In the genomic region with DNA sequence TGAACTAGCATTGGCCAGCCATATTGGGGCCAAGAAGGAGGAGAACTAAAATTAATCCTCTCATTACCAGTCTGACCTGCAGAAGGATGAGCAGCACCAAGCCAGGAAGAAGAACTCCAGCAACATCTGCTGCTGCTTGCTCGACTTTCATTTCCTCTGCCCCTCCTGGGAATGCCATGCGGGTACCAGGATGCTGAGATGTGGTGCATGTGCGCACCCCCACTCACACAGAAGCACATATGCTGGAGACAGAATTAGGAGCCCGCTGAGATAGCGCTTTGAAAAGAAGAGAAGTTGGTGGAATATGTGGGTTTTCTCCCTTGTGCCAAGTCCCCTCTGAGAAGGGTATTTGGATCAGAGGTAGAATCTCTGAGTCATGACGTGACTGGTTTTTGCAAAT, we compare ENCODE assay signal across 32 cellular contexts.
"Had no signal": no experiment of that assay in that cellular context is flagged by ENCODE, and none has a peak within 500 bp of the region (broad histone marks: within the 10 kb centered on the region; RNA-seq: fewer than 3 reads in every experiment).

No MANE protein-coding gene starts in this region.

- H3K9me3 ChIP-seq: gastroesophageal sphincter, testis, transverse colon had no signal

- H3K9me3 Mint-ChIP-seq: activated CD4-positive, alpha-beta memory T cell treated with anti-CD3 and anti-CD28 coated beads, Interleukin-2, amount 10 ng/mL, durations not matched to agents 7 days and 5 days; activated CD4-positive, alpha-beta T cell treated with anti-CD3 and anti-CD28 coated beads, Interleukin-2, amount 10 ng/mL, durations not matched to agents 24 days and 14 days; activated naive CD4-positive, alpha-beta T cell treated with anti-CD3 and anti-CD28 coated beads, Interleukin-2, amount 50 U/mL, for 24 hours; activated naive CD8-positive, alpha-beta T cell treated with anti-CD3 and anti-CD28 coated beads, Interleukin-2, amount 50 U/mL, for 24 hours; activated T-cell treated with anti-CD3 and anti-CD28 coated beads, Interleukin-2, amount 50 U/mL, for 24 hours; activated T-helper 17 cell treated with anti-CD3 and anti-CD28 coated beads, Interleukin-2, amount 50 U/mL, for 72 hours; mesothelial cell of epicardium; naive B cell; neural crest cell; T-helper 2 cell treated with Interferon-gamma antibody and Interleukin-4, amounts not matched to agents 5 μg/mL and 100 μg/mL, for 36 hours had no signal

- H3K27me3 ChIP-seq: gastroesophageal sphincter, testis, transverse colon had no signal

- H3K27ac ChIP-seq: coronary artery, testis, transverse colon, VCaP had no signal

- H3K4me3 ChIP-seq: coronary artery, dorsolateral prefrontal cortex, gastroesophageal sphincter, testis, transverse colon had no signal

- H3K36me3 Mint-ChIP-seq: activated naive CD4-positive, alpha-beta T cell treated with anti-CD3 and anti-CD28 coated beads, Interleukin-2, amount 50 U/mL, for 24 hours; mesothelial cell of epicardium; naive B cell had no signal

- H3K4me3 Mint-ChIP-seq: activated CD4-positive, alpha-beta memory T cell treated with anti-CD3 and anti-CD28 coated beads, Interleukin-2, amount 10 ng/mL, durations not matched to agents 7 days and 5 days; activated CD4-positive, alpha-beta T cell treated with anti-CD3 and anti-CD28 coated beads, Interleukin-2, amount 10 ng/mL, durations not matched to agents 24 days and 14 days; activated naive CD4-positive, alpha-beta T cell treated with anti-CD3 and anti-CD28 coated beads, Interleukin-2, amount 50 U/mL, for 24 hours; activated naive CD8-positive, alpha-beta T cell treated with anti-CD3 and anti-CD28 coated beads, Interleukin-2, amount 50 U/mL, for 24 hours; activated T-cell treated with anti-CD3 and anti-CD28 coated beads, Interleukin-2, amount 50 U/mL, for 24 hours; activated T-helper 17 cell treated with anti-CD3 and anti-CD28 coated beads, Interleukin-2, amount 50 U/mL, for 72 hours; mesothelial cell of epicardium; naive B cell; neural crest cell; T-helper 2 cell treated with Interferon-gamma antibody and Interleukin-4, amounts not matched to agents 5 μg/mL and 100 μg/mL, for 36 hours had no signal

- H3K4me1 ChIP-seq: testis had no signal

- H3K36me3 ChIP-seq: transverse colon had no signal

- FAIRE-seq: bronchial epithelial cell, kidney, urothelium cell line had no signal

- H3K4me1 Mint-ChIP-seq: activated CD4-positive, alpha-beta memory T cell treated with anti-CD3 and anti-CD28 coated beads, Interleukin-2, amount 10 ng/mL, durations not matched to agents 7 days and 5 days; activated CD4-positive, alpha-beta T cell treated with anti-CD3 and anti-CD28 coated beads, Interleukin-2, amount 10 ng/mL, durations not matched to agents 24 days and 14 days; activated naive CD4-positive, alpha-beta T cell treated with anti-CD3 and anti-CD28 coated beads, Interleukin-2, amount 50 U/mL, for 24 hours; activated naive CD8-positive, alpha-beta T cell treated with anti-CD3 and anti-CD28 coated beads, Interleukin-2, amount 50 U/mL, for 24 hours; activated T-helper 17 cell treated with anti-CD3 and anti-CD28 coated beads, Interleukin-2, amount 50 U/mL, for 72 hours; naive B cell had no signal

- H3K27ac Mint-ChIP-seq: activated CD4-positive, alpha-beta memory T cell treated with anti-CD3 and anti-CD28 coated beads, Interleukin-2, amount 10 ng/mL, durations not matched to agents 7 days and 5 days; activated CD4-positive, alpha-beta T cell treated with anti-CD3 and anti-CD28 coated beads, Interleukin-2, amount 10 ng/mL, durations not matched to agents 24 days and 14 days; activated naive CD4-positive, alpha-beta T cell treated with anti-CD3 and anti-CD28 coated beads, Interleukin-2, amount 50 U/mL, for 24 hours; activated naive CD8-positive, alpha-beta T cell treated with anti-CD3 and anti-CD28 coated beads, Interleukin-2, amount 50 U/mL, for 24 hours; activated T-cell treated with anti-CD3 and anti-CD28 coated beads, Interleukin-2, amount 50 U/mL, for 24 hours; activated T-helper 17 cell treated with anti-CD3 and anti-CD28 coated beads, Interleukin-2, amount 50 U/mL, for 72 hours; mesothelial cell of epicardium; T-helper 2 cell treated with Interferon-gamma antibody and Interleukin-4, amounts not matched to agents 5 μg/mL and 100 μg/mL, for 36 hours had no signal

- DNase-seq: activated CD4-positive, alpha-beta memory T cell treated with anti-CD3 and anti-CD28 coated beads, Interleukin-2, amount 10 ng/mL, durations not matched to agents 7 days and 5 days; activated CD4-positive, alpha-beta T cell treated with anti-CD3 and anti-CD28 coated beads, Interleukin-2, amount 10 ng/mL, durations not matched to agents 24 days and 14 days; activated CD8-positive, alpha-beta memory T cell treated with anti-CD3 and anti-CD28 coated beads, Interleukin-2, amount 50 U/mL, for 48 hours; activated gamma-delta T cell treated with Interleukin-2 at 50 U/mL for 16 hours; activated naive CD8-positive, alpha-beta T cell treated with anti-CD3 and anti-CD28 coated beads, Interleukin-2, amount 50 U/mL, for 24 hours; activated T-cell treated with anti-CD3 and anti-CD28 coated beads, Interleukin-2, amount 50 U/mL, for 24 hours; cerebellar nuclear complex; effector memory CD4-positive, alpha-beta T cell; hippocampal formation; kidney; left colon; mammary epithelial cell; naive B cell; right cardiac atrium; stimulated activated CD4-positive, alpha-beta T cell treated with anti-CD3 and anti-CD28 coated beads, Interleukin-15, amount 100 ng/mL, for 24 hours; stimulated activated CD4-positive, alpha-beta T cell treated with anti-CD3 and anti-CD28 coated beads, Interleukin-2, amount 100 ng/mL, for 24 hours; stimulated activated naive CD4-positive, alpha-beta T cell; T-helper 1 cell; testis; transverse colon had no signal

- ATAC-seq: activated CD4-positive, CD25-positive, alpha-beta regulatory T cell treated with anti-CD3 and anti-CD28 coated beads, Interleukin-2, amount 50 U/mL, for 24 hours; activated naive CD8-positive, alpha-beta T cell treated with anti-CD3 and anti-CD28 coated beads, Interleukin-2, amount 50 U/mL, for 24 hours; activated T-helper 17 cell treated with anti-CD3 and anti-CD28 coated beads, Interleukin-2, amount 50 U/mL, for 72 hours; gastroesophageal sphincter; left colon; right cardiac atrium had no signal
